9 cellular contexts compared by ENCODE assay signal in the genomic region with DNA sequence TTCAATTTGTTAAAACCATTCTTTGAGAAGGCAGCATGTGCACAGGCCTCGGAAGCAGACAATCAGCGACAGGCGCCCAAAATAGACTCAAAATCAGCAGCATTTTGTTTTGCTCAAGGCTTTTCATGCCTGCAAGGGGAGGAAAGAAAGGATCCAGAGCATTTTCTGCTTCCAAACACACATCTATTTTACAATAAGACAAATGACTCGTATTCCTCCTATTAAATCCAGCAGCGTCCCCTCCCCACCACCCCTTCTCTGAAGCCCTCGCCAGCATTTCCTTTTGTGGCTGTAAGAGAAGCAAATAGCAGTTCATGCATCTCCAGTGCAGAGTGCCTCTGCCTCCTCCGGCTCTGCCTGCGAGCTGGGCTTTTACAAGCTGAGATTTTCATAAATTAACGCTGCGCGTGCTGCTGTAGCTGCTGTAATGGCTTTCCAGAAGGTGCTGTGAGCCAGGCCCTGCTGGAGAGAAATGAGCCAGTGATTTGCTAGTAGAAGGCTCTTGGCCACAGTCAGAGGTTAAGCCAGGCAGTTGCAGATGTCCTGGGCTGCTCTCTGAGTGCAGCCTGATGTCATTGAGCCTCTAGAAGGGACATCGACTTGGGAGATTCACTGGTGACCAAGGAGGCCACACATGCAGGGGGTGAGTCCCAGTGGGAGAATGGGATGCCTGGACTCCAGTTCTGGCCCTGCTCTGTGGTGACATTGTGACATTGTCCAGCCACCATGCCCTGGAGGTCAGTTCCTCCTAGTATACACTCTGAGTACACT.
A peak's percentile ranks its signal among the peaks of the same experiment; 100 is the strongest.
DNase-seq lines count a peak whose midpoint lies in the region; ATAC-seq and TF ChIP-seq lines count a peak whose summit lies in the region.
"Had no signal": no experiment of that assay in that cellular context is flagged by ENCODE, and none has a peak within 500 bp of the region (broad histone marks: within the 10 kb centered on the region; RNA-seq: fewer than 3 reads in every experiment).

No MANE protein-coding gene starts in this region.

- H4K8ac ChIP-seq in IMR-90 (ENCODE audit: low read depth in 2 of 2, low read length in 2 of 2), result peak overlapping the region; percentile 46 to 76

- peak overlapping the region; percentile 81 for H2BK20ac ChIP-seq in IMR-90 (ENCODE audit: low read depth, low read length)

- H3K4me3 ChIP-seq in IMR-90 (ENCODE audit: insufficient read depth, low read depth, low read length) (no peak overlapping the region), right lobe of liver (no peak overlapping the region), stomach smooth muscle (ENCODE audit: low read length in 2 of 2) (peak overlapping the region in 1 of 2 donors; percentile 54)

- peak overlapping the region; percentile 42 for H3K4me3 Mint-ChIP-seq in chondrocyte (ENCODE audit: unreplicated experiment)

- peak overlapping the region; percentile 10 for H3K9ac ChIP-seq in IMR-90 (ENCODE audit: low read depth, low read length)
- peak overlapping the region; percentile 22 to 80 for H3K9ac ChIP-seq in stomach smooth muscle (ENCODE audit: low read length in 2 of 2)

- H4K5ac ChIP-seq in IMR-90 (ENCODE audit: low read depth, low read length), result peak overlapping the region; percentile 23; the same call in 1 of the 2 replicates

- POLR2A ChIA-PET in IMR-90 (lab: Charles Lee; ENCODE audit: unreplicated experiment), result no interaction called here

- H3K27ac ChIP-seq in IMR-90 (ENCODE audit: insufficient read depth, low read length) (peak overlapping the region; percentile 74), right lobe of liver (peak overlapping the region; percentile 25 to 47 (median 37)), stomach smooth muscle (ENCODE audit: low read length) (peak overlapping the region; percentile 94)

- peak overlapping the region; percentile 93 for H3K27ac Mint-ChIP-seq in chondrocyte (ENCODE audit: unreplicated experiment)

- H3K4me1 Mint-ChIP-seq in chondrocyte (ENCODE audit: low read depth), result peaks cover 33% of the 10 kb centered on the region

- no peaks in the 10 kb centered on the region for H3K9me3 Mint-ChIP-seq in chondrocyte (ENCODE audit: low read depth)

- peak overlapping the region; percentile 76; the same call in 1 of the 3 replicates for H2BK15ac ChIP-seq in IMR-90 (ENCODE audit: low read depth, low read length)

- H4K91ac ChIP-seq in IMR-90 (ENCODE audit: insufficient read depth, low read depth, low read length), result peak overlapping the region; percentile 41

- H3K4ac ChIP-seq in IMR-90 (ENCODE audit: low read depth, low read length), result peak overlapping the region; percentile 61

- TF ChIP-seq RAD21 in IMR-90 (IDR thresholded peaks at IDR 0.05; ENCODE audit: low read length), result no peak

- H3K9me3 ChIP-seq in IMR-90 (ENCODE audit: control insufficient read depth, insufficient read depth, low read length), result no peaks in the 10 kb centered on the region
- H3K9me3 ChIP-seq in right lobe of liver, result no peaks in the 10 kb centered on the region
- no peaks in the 10 kb centered on the region for H3K9me3 ChIP-seq in stomach smooth muscle (ENCODE audit: control insufficient read depth in 2 of 2, low read length in 2 of 2)

- peak overlapping the region; percentile 83 for H2BK120ac ChIP-seq in IMR-90 (ENCODE audit: low read depth, low read length)

- H3K36me3 ChIP-seq in IMR-90 (ENCODE audit: control insufficient read depth, insufficient read depth, low read length), result no peaks in the 10 kb centered on the region
- H3K36me3 ChIP-seq in right lobe of liver, result no peaks in the 10 kb centered on the region
- no peaks in the 10 kb centered on the region for H3K36me3 ChIP-seq in stomach smooth muscle (ENCODE audit: control insufficient read depth in 2 of 2, insufficient read depth in 2 of 2, low read length in 2 of 2)

- H2BK5ac ChIP-seq in IMR-90 (ENCODE audit: low read depth, low read length, poor library complexity, severe bottlenecking), result peak overlapping the region; percentile 0

- CTCF ChIA-PET in IMR-90 (lab: Yijun Ruan, JAX), result interaction anchor here (1.2 kb wide), 1 partner anchor 12 kb away, joined by 3 read pairs; no protein-coding TSS in a partner anchor

- peaks cover 12% of the 10 kb centered on the region for H3K9me1 ChIP-seq in IMR-90 (ENCODE audit: insufficient read depth, low read length)

- H2AK9ac ChIP-seq in IMR-90 (replicated peaks; ENCODE audit: low read depth, low read length, poor library complexity), result peak overlapping the region; percentile 12

- H3K79me1 ChIP-seq in IMR-90 (ENCODE audit: low read depth in 1 of 2, low read length in 2 of 2), result 0 out of 4 replicates have a peak, but pooled peaks cover 0 to 6% of the 10 kb centered on the region in 2 experiments

- H3K27me3 ChIP-seq in IMR-90 (ENCODE audit: control insufficient read depth, insufficient read depth, low read length) (no peaks in the 10 kb centered on the region), right lobe of liver (no peaks in the 10 kb centered on the region), stomach smooth muscle (ENCODE audit: control insufficient read depth in 1 of 2, insufficient read depth in 2 of 2, low read length in 2 of 2) (no peaks in the 10 kb centered on the region)

- BruUV-seq in IMR-90 (replicated peaks; lab: Mats Ljungman, UMichigan), result no TSS peak

- no peaks in the 10 kb centered on the region for H3K36me3 Mint-ChIP-seq in chondrocyte (ENCODE audit: low read depth)

- peaks cover 1% of the 10 kb centered on the region for H3K27me3 Mint-ChIP-seq in chondrocyte (ENCODE audit: low read depth)

- peak overlapping the region; percentile 6; the same call in 1 of the 2 replicates for H3K4me2 ChIP-seq in IMR-90 (ENCODE audit: low read depth, low read length)

- H3K56ac ChIP-seq in IMR-90 (ENCODE audit: extremely low read depth, insufficient read depth, low read length), result no peak overlapping the region

- peak overlapping the region; percentile 54 for H3K14ac ChIP-seq in IMR-90 (replicated peaks; ENCODE audit: low read depth, low read length)

- H3K4me1 ChIP-seq in IMR-90 (ENCODE audit: control insufficient read depth, insufficient read depth, low read length), result peaks cover 20% of the 10 kb centered on the region
- peaks cover 0 to 4% (median 1%) of the 10 kb centered on the region in 4 donors for H3K4me1 ChIP-seq in right lobe of liver
- peaks cover 62% of the 10 kb centered on the region for H3K4me1 ChIP-seq in stomach smooth muscle (ENCODE audit: control insufficient read depth, insufficient read depth, low read length)

- no peaks in the 10 kb centered on the region for H4K20me1 ChIP-seq in IMR-90 (ENCODE audit: insufficient read depth, low read length)

- H3K18ac ChIP-seq in IMR-90 (ENCODE audit: low read depth, low read length), result peak overlapping the region; percentile 15; the same call in 1 of the 2 replicates

- dilution Hi-C loops in IMR-90 (cut with HindIII; ENCODE audit: low sequenced_read_pairs, unreplicated experiment), result no loop called here

- in situ Hi-C loops in IMR-90 (cut with MboI; ENCODE audit: low sequenced_read_pairs), result no loop called here

- intact Hi-C loops in IMR-90 (cut with micrococcal nuclease), result loop anchor here (5.0 kb wide), 1 partner anchor 134 kb away; a partner anchor contains a TSS
- intact Hi-C loops in right lobe of liver (cut with DNase I), result no loop called here

- H3K23ac ChIP-seq in IMR-90 (ENCODE audit: low read depth, low read length), result peak overlapping the region; percentile 33; the same call in 1 of the 2 replicates

- peak; percentile 83 for ATAC-seq in IMR-90 (ENCODE audit: low read depth)
- ATAC-seq in right lobe of liver, result peak; percentile 52 to 65 (median 62)
- ATAC-seq in HG03039 (IDR thresholded peaks at IDR 0.05; ENCODE audit: unreplicated experiment), result no peak

- TF ChIP-seq CTCF in IMR-90 (conservative IDR thresholded peaks at IDR 0.05; ENCODE audit: low read depth, low read length) (no peak), chondrocyte (IDR thresholded peaks at IDR 0.05) (no peak), right lobe of liver (IDR thresholded peaks at IDR 0.05) (no peak)

- H2AK5ac ChIP-seq in IMR-90 (ENCODE audit: low read depth, low read length), result peak overlapping the region; percentile 72; the same call in 1 of the 2 replicates

- TF ChIP-seq POLR2A in IMR-90 (IDR thresholded peaks at IDR 0.05; ENCODE audit: low read depth, low read length), result no peak
- no peak for TF ChIP-seq POLR2A in right lobe of liver (IDR thresholded peaks at IDR 0.05)

- 9% methylated on average over 8 of the region's 12 CpGs; no CpG with 5 or more reads in 1 of the 2 experiments for WGBS in IMR-90 (ENCODE audit: extremely low coverage in 2 of 2, insufficient read length in 1 of 2), 2 experiments
- WGBS in right lobe of liver (ENCODE audit: insufficient coverage, low coverage, low lambda C conversion rate, missing lambda C conversion rate), result 40% methylated on average over 8 of the region's 12 CpGs

- peak overlapping the region; percentile 41 for H2AFZ ChIP-seq in IMR-90 (replicated peaks; ENCODE audit: low read length, poor library complexity)

- peak; percentile 66 for DNase-seq in IMR-90
- no peak for DNase-seq in chondrocyte (ENCODE audit: low spot score)
- no peak for DNase-seq in right lobe of liver
- DNase-seq in RKO (ENCODE audit: low spot score), result no peak
- no peak for DNase-seq in NCI-H146 treated with DMSO at 0.1 percent for 48 hours (lab: John Stamatoyannopoulos, UW; ENCODE audit: unreplicated experiment)
- no peak for DNase-seq in stimulated activated naive CD4-positive, alpha-beta T cell treated with Interleukin-2 at 50 U/mL for 16 hours (lab: John Stamatoyannopoulos, UW)
- DNase-seq: NCI-H82 had no signal

TF ChIP-seq in IMR-90, 13 proteins besides CTCF, POLR2A, EP300 and RAD21 (continues in another document):
- TF ChIP-seq NFE2L2 (IDR thresholded peaks at IDR 0.05; ENCODE audit: low read depth, low read length) (no peak), MXI1 (IDR thresholded peaks at IDR 0.05; ENCODE audit: borderline replicate concordance, low read depth, low read length) (no peak), RFX5 (IDR thresholded peaks at IDR 0.05; ENCODE audit: low read depth, low read length) (no peak), CHD1 (IDR thresholded peaks at IDR 0.05; ENCODE audit: low read depth, low read length) (no peak), BHLHE40 (IDR thresholded peaks at IDR 0.05; ENCODE audit: low read depth, low read length) (no peak), MAZ (IDR thresholded peaks at IDR 0.05; ENCODE audit: borderline replicate concordance, low read depth, low read length) (no peak), CEBPB (IDR thresholded peaks at IDR 0.05; ENCODE audit: low read depth, low read length) (no peak), RCOR1 (IDR thresholded peaks at IDR 0.05; ENCODE audit: insufficient replicate concordance, low read length) (no peak)
- TF ChIP-seq, protein P1, sequence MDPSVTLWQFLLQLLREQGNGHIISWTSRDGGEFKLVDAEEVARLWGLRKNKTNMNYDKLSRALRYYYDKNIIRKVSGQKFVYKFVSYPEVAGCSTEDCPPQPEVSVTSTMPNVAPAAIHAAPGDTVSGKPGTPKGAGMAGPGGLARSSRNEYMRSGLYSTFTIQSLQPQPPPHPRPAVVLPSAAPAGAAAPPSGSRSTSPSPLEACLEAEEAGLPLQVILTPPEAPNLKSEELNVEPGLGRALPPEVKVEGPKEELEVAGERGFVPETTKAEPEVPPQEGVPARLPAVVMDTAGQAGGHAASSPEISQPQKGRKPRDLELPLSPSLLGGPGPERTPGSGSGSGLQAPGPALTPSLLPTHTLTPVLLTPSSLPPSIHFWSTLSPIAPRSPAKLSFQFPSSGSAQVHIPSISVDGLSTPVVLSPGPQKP (IDR thresholded peaks at IDR 0.05; ENCODE audit: borderline replicate concordance, low read depth, low read length), result no peak

Comparison
In these comparisons a context has a peak if more than half of its experiments do, and no peak if none do; other contexts are left out.
1. H3K27ac ChIP-seq: peak in every context shown above with its lines; median percentile 94 in stomach smooth muscle; 74 in IMR-90; 37 in right lobe of liver.